16 cellular contexts compared by ENCODE assay signal in genomic region chr20:43752051-43752360, GRCh38. TPM values are rescaled to one million over a fixed set of nuclear protein-coding genes. Genes with fewer than 3 reads are reported as not detected.
DNase-seq lines count a peak whose midpoint lies in the region; TF ChIP-seq lines count a peak whose summit lies in the region.
"Had no signal": no experiment of that assay in that cellular context is flagged by ENCODE, and none has a peak within 500 bp of the region (broad histone marks: within the 10 kb centered on the region; RNA-seq: fewer than 3 reads in every experiment).

No MANE protein-coding gene starts in this region.

- no TSS peak for BruUV-seq in PC-9 (replicated peaks; lab: Mats Ljungman, UMichigan)

- peak overlapping the region; percentile 98 for H3K27ac Mint-ChIP-seq in activated naive CD4-positive, alpha-beta T cell treated with anti-CD3 and anti-CD28 coated beads, Interleukin-2, amount 50 U/mL, for 24 hours
- no peak overlapping the region for H3K27ac Mint-ChIP-seq in mesothelial cell of epicardium
- H3K27ac Mint-ChIP-seq: WTC11 had no signal

- peak overlapping the region; percentile 3 for H3K4me3 Mint-ChIP-seq in activated naive CD4-positive, alpha-beta T cell treated with anti-CD3 and anti-CD28 coated beads, Interleukin-2, amount 50 U/mL, for 24 hours
- H3K4me3 Mint-ChIP-seq in mesothelial cell of epicardium: no peak overlapping the region
- H3K4me3 Mint-ChIP-seq: WTC11 had no signal

- H3K4me2 ChIP-seq in PC-9: peak overlapping the region; percentile 29

- POLR2A ChIA-PET in PC-9 (lab: Charles Lee; ENCODE audit: unreplicated experiment): no interaction called here

- H3K9me3 Mint-ChIP-seq in activated naive CD4-positive, alpha-beta T cell treated with anti-CD3 and anti-CD28 coated beads, Interleukin-2, amount 50 U/mL, for 24 hours: no peaks in the 10 kb centered on the region
- peaks cover 3% of the 10 kb centered on the region for H3K9me3 Mint-ChIP-seq in mesothelial cell of epicardium

- intact Hi-C loops in PC-9 (cut with micrococcal nuclease; ENCODE audit: unreplicated experiment): no loop called here

- H3K27ac ChIP-seq in PC-9 (peak overlapping the region; percentile 71), brain microvascular endothelial cell (peak overlapping the region; percentile 56)
- H3K27ac ChIP-seq: colonic mucosa, uterus had no signal

- no peak for DNase-seq in activated naive CD4-positive, alpha-beta T cell (lab: John Stamatoyannopoulos, UW)
- DNase-seq in PC-9: no peak
- no peak for DNase-seq in brain microvascular endothelial cell
- DNase-seq in islet precursor cell: no peak
- no peak for DNase-seq in cerebellar cortex (ENCODE audit: low spot score)
- DNase-seq in epidermal melanocyte (ENCODE audit: insufficient read length, low spot score): no peak
- DNase-seq in mesothelial cell of epicardium (ENCODE audit: low spot score in 2 of 2, unreplicated experiment in 2 of 2): no peak
- DNase-seq: DMS79 treated with DMSO at 0.1 percent for 48 hours, NCI-H187 treated with DMSO at 0.1 percent for 48 hours, NCI-H69, SHP77, uterus had no signal

- in situ Hi-C loops in brain microvascular endothelial cell (cut with HindIII; ENCODE audit: low pct_ligation_motif_present, low sequenced_read_pairs): no loop called here

- H3K4me3 ChIP-seq in PC-9 (no peak overlapping the region), brain microvascular endothelial cell (ENCODE audit: low read depth, low read length) (no peak overlapping the region)
- H3K4me3 ChIP-seq: colonic mucosa, uterus had no signal

- H3K4me1 ChIP-seq in PC-9 (replicated peaks; ENCODE audit: insufficient read depth): peaks cover 42% of the 10 kb centered on the region
- H3K4me1 ChIP-seq: uterus had no signal

- H3K36me3 ChIP-seq in PC-9 (ENCODE audit: low read depth) (no peaks in the 10 kb centered on the region), brain microvascular endothelial cell (replicated peaks) (no peaks in the 10 kb centered on the region)
- H3K36me3 ChIP-seq: colonic mucosa, uterus had no signal

- no peaks in the 10 kb centered on the region for H4K20me1 ChIP-seq in PC-9 (ENCODE audit: insufficient read depth)

- no peak for TF ChIP-seq CTCF in PC-9 (conservative IDR thresholded peaks at IDR 0.05)
- no peak for TF ChIP-seq CTCF in brain microvascular endothelial cell (IDR thresholded peaks at IDR 0.05; ENCODE audit: low read depth, low read length, missing control alignments)
- no peak for TF ChIP-seq CTCF in mesothelial cell of epicardium (IDR thresholded peaks at IDR 0.05; ENCODE audit: unreplicated experiment)

- H3K79me2 ChIP-seq in PC-9 (ENCODE audit: low read depth): no peaks in the 10 kb centered on the region

- no peaks in the 10 kb centered on the region for H3K9me3 ChIP-seq in PC-9 (ENCODE audit: insufficient read depth, low read depth)
- H3K9me3 ChIP-seq: colonic mucosa, uterus had no signal

- H3K36me3 Mint-ChIP-seq in activated naive CD4-positive, alpha-beta T cell treated with anti-CD3 and anti-CD28 coated beads, Interleukin-2, amount 50 U/mL, for 24 hours: no peaks in the 10 kb centered on the region
- no peaks in the 10 kb centered on the region for H3K36me3 Mint-ChIP-seq in mesothelial cell of epicardium
- H3K36me3 Mint-ChIP-seq: WTC11 had no signal

- CTCF ChIA-PET in PC-9 (lab: Charles Lee): interaction anchor here (0.7 kb wide), 1 partner anchor 581 kb away, joined by 4 read pairs; no protein-coding TSS in a partner anchor

- H2AFZ ChIP-seq in PC-9: no peak overlapping the region

- no peaks in the 10 kb centered on the region for H3K27me3 Mint-ChIP-seq in activated naive CD4-positive, alpha-beta T cell treated with anti-CD3 and anti-CD28 coated beads, Interleukin-2, amount 50 U/mL, for 24 hours
- peaks cover 55% of the 10 kb centered on the region for H3K27me3 Mint-ChIP-seq in mesothelial cell of epicardium (ENCODE audit: low read depth)

- H3K9me2 ChIP-seq in PC-9 (ENCODE audit: insufficient read depth): no peaks in the 10 kb centered on the region

- no peaks in the 10 kb centered on the region for H3K27me3 ChIP-seq in PC-9 (ENCODE audit: insufficient read depth, low read depth)
- H3K27me3 ChIP-seq in brain microvascular endothelial cell (replicated peaks): no peaks in the 10 kb centered on the region
- H3K27me3 ChIP-seq: colonic mucosa, uterus had no signal

- H3K4me1 Mint-ChIP-seq in activated naive CD4-positive, alpha-beta T cell treated with anti-CD3 and anti-CD28 coated beads, Interleukin-2, amount 50 U/mL, for 24 hours: peaks cover 35% of the 10 kb centered on the region
- H3K4me1 Mint-ChIP-seq in mesothelial cell of epicardium: no peaks in the 10 kb centered on the region
- H3K4me1 Mint-ChIP-seq: WTC11 had no signal

- H3F3A ChIP-seq in PC-9 (ENCODE audit: insufficient read depth, low read depth): peaks cover 30% of the 10 kb centered on the region; the same call in 1 of the 2 replicates

RNA-seq across cellular contexts. Expression of gene GTSF1L, which starts 25.2 kb away (rescaled TPM):
- total RNA-seq in PC-9 (2021): not detected in 2 replicates
- not detected in 3 replicates for total RNA-seq in mesothelial cell of epicardium
- total RNA-seq: colonic mucosa, posterior vena cava, uterus, WTC11 had no signal
